In genomic region chr19:40236026-40236355, GRCh38 we compare ENCODE assay signal across 35 cellular contexts. TPM values are rescaled to one million over a fixed set of nuclear protein-coding genes. Genes with fewer than 3 reads are reported as not detected.
"Had no signal": no experiment of that assay in that cellular context is flagged by ENCODE, and none has a peak within 500 bp of the region (broad histone marks: within the 10 kb centered on the region; RNA-seq: fewer than 3 reads in every experiment).

No MANE protein-coding gene starts in this region.

- H3K4me3 ChIP-seq: pancreas, prostate gland, skin epidermis, smooth muscle cell, spleen, thoracic aorta, thyroid gland, tibial nerve, upper lobe of left lung, uterus had no signal

- ATAC-seq: naive thymus-derived CD8-positive, alpha-beta T cell; natural killer cell treated with Interleukin-12 subunit alpha and Interleukin-12 subunit beta and Interleukin-15 and Interleukin-18, amount 100 ng/mL, for 72 hours; pancreas; right cardiac atrium; sciatic nerve; stimulated activated memory B cell treated with anti-CD40 and anti-IgM and Interleukin-4, amounts not matched to agents 10 μg/mL and 1 μg/mL and 100 μg/mL, for 72 hours; stimulated activated naive CD8-positive, alpha-beta T cell treated with anti-CD3 and anti-CD28 coated beads, Interleukin-15, amount 100 ng/mL, for 72 hours; stimulated activated naive CD8-positive, alpha-beta T cell treated with anti-CD3 and anti-CD28 coated beads, Interleukin-15, Interleukin-2, amounts not matched to agents 100 U/mL and 50 U/mL, for 24 hours had no signal

- H3K4me3 Mint-ChIP-seq: naive B cell; naive thymus-derived CD8-positive, alpha-beta T cell; natural killer cell treated with Interleukin-12 subunit alpha and Interleukin-12 subunit beta and Interleukin-15 and Interleukin-18, amount 100 ng/mL, for 72 hours; nephron progenitor cell; neural crest cell; stimulated activated memory B cell treated with anti-CD40 and anti-IgM and Interleukin-4, amounts not matched to agents 10 μg/mL and 1 μg/mL and 100 μg/mL, for 72 hours; stimulated activated naive CD8-positive, alpha-beta T cell treated with anti-CD3 and anti-CD28 coated beads, Interleukin-15, amount 100 ng/mL, for 72 hours had no signal

- H3K9me3 ChIP-seq: neutrophil, pancreas, prostate gland, spleen, thoracic aorta, thyroid gland, tibial nerve, upper lobe of left lung, uterus had no signal

- H3K36me3 ChIP-seq: uterus had no signal

- H3K27ac Mint-ChIP-seq: naive B cell; natural killer cell treated with Interleukin-12 subunit alpha and Interleukin-12 subunit beta and Interleukin-15 and Interleukin-18, amount 100 ng/mL, for 72 hours; nephron progenitor cell; stimulated activated memory B cell treated with anti-CD40 and anti-IgM and Interleukin-4, amounts not matched to agents 10 μg/mL and 1 μg/mL and 100 μg/mL, for 72 hours; stimulated activated naive CD8-positive, alpha-beta T cell treated with anti-CD3 and anti-CD28 coated beads, Interleukin-15, amount 100 ng/mL, for 72 hours had no signal

- H3K4me1 ChIP-seq: pancreas, prostate gland had no signal

- H3K27me3 Mint-ChIP-seq: naive B cell; naive thymus-derived CD8-positive, alpha-beta T cell; natural killer cell treated with Interleukin-12 subunit alpha and Interleukin-12 subunit beta and Interleukin-15 and Interleukin-18, amount 100 ng/mL, for 72 hours; stimulated activated memory B cell treated with anti-CD40 and anti-IgM and Interleukin-4, amounts not matched to agents 10 μg/mL and 1 μg/mL and 100 μg/mL, for 72 hours; stimulated activated naive CD8-positive, alpha-beta T cell treated with anti-CD3 and anti-CD28 coated beads, Interleukin-15, amount 100 ng/mL, for 72 hours had no signal

- H3K4me2 ChIP-seq: smooth muscle cell had no signal

- H3K4me1 Mint-ChIP-seq: stimulated activated memory B cell treated with anti-CD40 and anti-IgM and Interleukin-4, amounts not matched to agents 10 μg/mL and 1 μg/mL and 100 μg/mL, for 72 hours had no signal

- FAIRE-seq: pancreas had no signal

- H3K27me3 ChIP-seq: neutrophil, pancreas, spleen, thyroid gland, tibial nerve, upper lobe of left lung, uterus had no signal

- DNase-seq: naive B cell; naive thymus-derived CD8-positive, alpha-beta T cell; nephron progenitor cell; nucleus accumbens; pancreas; retina; spleen; stimulated activated CD4-positive, alpha-beta T cell treated with anti-CD3 and anti-CD28 coated beads, Interleukin-12 subunit alpha, Interleukin-12 subunit beta, amount 100 ng/mL, for 4 hours; stimulated activated CD4-positive, alpha-beta T cell treated with anti-CD3 and anti-CD28 coated beads, Interleukin-1b, Interleukin-23, amount 100 ng/mL, for 48 hours; stimulated activated CD4-positive, alpha-beta T cell treated with anti-CD3 and anti-CD28 coated beads, Interleukin-4, amount 100 ng/mL, for 1 hour; stimulated activated CD4-positive, alpha-beta T cell treated with anti-CD3 and anti-CD28 coated beads, Interleukin-4, amount 100 ng/mL, for 4 hours; stimulated activated CD8-positive, alpha-beta memory T cell treated with anti-CD3 and anti-CD28 coated beads, Interleukin-4, amount 100 ng/mL, for 48 hours; stimulated activated naive CD4-positive, alpha-beta T cell; stimulated activated naive CD8-positive, alpha-beta T cell treated with anti-CD3 and anti-CD28 coated beads, Interleukin-15, amount 100 ng/mL, for 72 hours; stimulated activated naive CD8-positive, alpha-beta T cell treated with anti-CD3 and anti-CD28 coated beads, Interleukin-15, Interleukin-2, amounts not matched to agents 100 U/mL and 50 U/mL, for 24 hours; substantia nigra; thyroid gland; trophoblast cell; uterus had no signal

- H3K27ac ChIP-seq: neutrophil, pancreas, prostate gland, skin epidermis, spleen, thoracic aorta, thyroid gland, tibial nerve, upper lobe of left lung, uterus had no signal

- H3K9me3 Mint-ChIP-seq: naive B cell; naive thymus-derived CD8-positive, alpha-beta T cell; natural killer cell treated with Interleukin-12 subunit alpha and Interleukin-12 subunit beta and Interleukin-15 and Interleukin-18, amount 100 ng/mL, for 72 hours; nephron progenitor cell; neural crest cell; stimulated activated memory B cell treated with anti-CD40 and anti-IgM and Interleukin-4, amounts not matched to agents 10 μg/mL and 1 μg/mL and 100 μg/mL, for 72 hours; stimulated activated naive CD8-positive, alpha-beta T cell treated with anti-CD3 and anti-CD28 coated beads, Interleukin-15, amount 100 ng/mL, for 72 hours had no signal

RNA-seq across cellular contexts. Expression of gene CCNP, which starts 9.5 kb away (rescaled TPM):
- total RNA-seq: smooth muscle cell, urinary bladder had no signal

RNA-seq across cellular contexts. Expression of gene TTC9B, which starts 17.8 kb away (rescaled TPM):
- total RNA-seq: naive thymus-derived CD8-positive, alpha-beta T cell; natural killer cell treated with Interleukin-12 subunit alpha and Interleukin-12 subunit beta and Interleukin-15 and Interleukin-18, amount 100 ng/mL, for 72 hours; osteocyte; pancreas; posterior vena cava; prostate gland; pulmonary artery endothelial cell; right cardiac atrium; sciatic nerve; smooth muscle cell; spleen; thoracic aorta; thyroid gland; upper lobe of left lung; uterus had no signal
- polyA plus RNA-seq: naive thymus-derived CD8-positive, alpha-beta T cell; smooth muscle cell; spleen had no signal
